ENCODE assay signal across 1 cellular context in the genomic region with DNA sequence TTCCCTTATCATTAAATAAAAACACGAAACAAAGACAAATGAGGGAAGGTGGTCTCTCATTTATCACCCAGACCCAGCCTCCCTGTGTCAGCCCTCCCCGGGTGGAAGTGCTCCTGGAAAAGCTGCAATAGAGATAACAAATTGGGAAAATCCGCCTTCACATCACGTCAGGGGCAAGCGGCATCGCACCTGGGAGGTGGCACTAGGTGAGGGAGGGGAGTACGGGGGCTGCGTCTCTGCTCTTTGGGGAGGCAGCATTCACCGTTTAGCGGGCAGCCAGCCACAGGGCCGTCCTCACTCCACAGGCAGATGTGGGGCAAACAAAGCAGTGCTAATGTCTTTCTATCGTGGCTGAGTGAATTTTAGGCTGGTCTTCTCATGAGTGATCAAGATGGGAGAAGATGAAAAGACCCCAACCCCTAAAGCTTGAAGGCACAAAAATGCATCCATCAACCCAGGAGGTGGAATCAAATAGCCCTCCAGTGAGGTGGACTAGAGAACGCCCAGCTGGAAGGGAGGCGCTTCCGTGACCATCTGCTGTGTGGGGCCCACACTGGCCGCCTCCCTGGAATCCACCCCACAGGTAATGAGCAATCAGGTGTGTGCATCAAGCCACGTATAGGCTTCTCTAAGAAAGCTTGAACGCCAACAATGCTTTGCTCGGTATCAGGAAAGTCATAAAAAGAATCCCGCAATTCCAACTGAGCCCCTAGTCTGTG.
TF ChIP-seq lines count a peak whose summit lies in the region.

No MANE protein-coding gene starts in this region.

TF ChIP-seq in H1, 55 proteins besides CTCF, POLR2A, EP300 and RAD21 (continued from another document):
- TF ChIP-seq, protein P1, sequence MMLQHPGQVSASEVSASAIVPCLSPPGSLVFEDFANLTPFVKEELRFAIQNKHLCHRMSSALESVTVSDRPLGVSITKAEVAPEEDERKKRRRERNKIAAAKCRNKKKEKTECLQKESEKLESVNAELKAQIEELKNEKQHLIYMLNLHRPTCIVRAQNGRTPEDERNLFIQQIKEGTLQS (IDR thresholded peaks at IDR 0.05; ENCODE audit: insufficient read depth, low read depth, low read length): no peak
- no peak for TF ChIP-seq GTF2F1 (IDR thresholded peaks at IDR 0.05; ENCODE audit: borderline replicate concordance, low read depth, low read length)
- no peak for TF ChIP-seq GABPA (IDR thresholded peaks at IDR 0.05; ENCODE audit: borderline replicate concordance, insufficient read depth, low read length)
- TF ChIP-seq CREB1 (IDR thresholded peaks at IDR 0.05): no peak
- TF ChIP-seq CEBPB (IDR thresholded peaks at IDR 0.05; ENCODE audit: low read depth, low read length): no peak
- TF ChIP-seq, protein P2, sequence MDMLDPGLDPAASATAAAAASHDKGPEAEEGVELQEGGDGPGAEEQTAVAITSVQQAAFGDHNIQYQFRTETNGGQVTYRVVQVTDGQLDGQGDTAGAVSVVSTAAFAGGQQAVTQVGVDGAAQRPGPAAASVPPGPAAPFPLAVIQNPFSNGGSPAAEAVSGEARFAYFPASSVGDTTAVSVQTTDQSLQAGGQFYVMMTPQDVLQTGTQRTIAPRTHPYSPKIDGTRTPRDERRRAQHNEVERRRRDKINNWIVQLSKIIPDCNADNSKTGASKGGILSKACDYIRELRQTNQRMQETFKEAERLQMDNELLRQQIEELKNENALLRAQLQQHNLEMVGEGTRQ (IDR thresholded peaks at IDR 0.05; ENCODE audit: low read length): no peak
- no peak for TF ChIP-seq KDM4A (IDR thresholded peaks at IDR 0.05; ENCODE audit: low read depth, low read length, severe bottlenecking)
- TF ChIP-seq RBBP5 (IDR thresholded peaks at IDR 0.05; ENCODE audit: borderline replicate concordance, low read depth, low read length): no peak
